ENCODE assay signal across 8 cellular contexts in genomic region chr7:26667514-26668133, GRCh38.
A peak's percentile ranks its signal among the peaks of the same experiment; 100 is the strongest.
DNase-seq lines count a peak whose midpoint lies in the region; ATAC-seq and TF ChIP-seq lines count a peak whose summit lies in the region.

No MANE protein-coding gene starts in this region.

- H3K27ac ChIP-seq in CD8-positive, alpha-beta T cell (ENCODE audit: low read depth, low read length) = no peak overlapping the region
- H3K27ac ChIP-seq in GM23338 (ENCODE audit: low read depth) = no peak overlapping the region
- no peak overlapping the region for H3K27ac ChIP-seq in brain microvascular endothelial cell

- H3K9me3 ChIP-seq in CD8-positive, alpha-beta T cell (ENCODE audit: low read length) = no peaks in the 10 kb centered on the region

- no peak overlapping the region for H3K4me3 Mint-ChIP-seq in CD8-positive, alpha-beta T cell
- no peak overlapping the region for H3K4me3 Mint-ChIP-seq in GM23338

- DNase-seq in CD8-positive, alpha-beta T cell = peak; percentile 4 to 63 (median 40)
- peak; percentile 97 for DNase-seq in GM23338 (ENCODE audit: low spot score)
- peak; percentile 96 for DNase-seq in NCI-H2029 (lab: John Stamatoyannopoulos, UW)
- peak in 4 of 5 donors; percentile 21 to 72 (median 32) for DNase-seq in T-helper 1 cell
- DNase-seq in brain microvascular endothelial cell = peak; percentile 85
- peak; percentile 92 for DNase-seq in iPS DF 19.7 (ENCODE audit: low read depth, low spot score)
- DNase-seq in smooth muscle cell of the brain vasculature (ENCODE audit: low read depth, low spot score) = peak; percentile 77

- no peak overlapping the region for H3K27ac Mint-ChIP-seq in CD8-positive, alpha-beta T cell
- H3K27ac Mint-ChIP-seq in GM23338 = peak overlapping the region; percentile 72; the same call in 1 of the 2 replicates

- H3K9me2 ChIP-seq in GM23338 (ENCODE audit: insufficient read depth) = no peaks in the 10 kb centered on the region

- no peaks in the 10 kb centered on the region for H4K20me1 ChIP-seq in GM23338 (replicated peaks; ENCODE audit: insufficient read depth)

- H3K4me2 ChIP-seq in GM23338 = no peak overlapping the region

- no peaks in the 10 kb centered on the region for H3K36me3 ChIP-seq in CD8-positive, alpha-beta T cell (ENCODE audit: insufficient read depth, low read length)
- H3K36me3 ChIP-seq in GM23338 (ENCODE audit: insufficient read depth) (no peaks in the 10 kb centered on the region), brain microvascular endothelial cell (replicated peaks) (no peaks in the 10 kb centered on the region)

- H3K27me3 ChIP-seq in CD8-positive, alpha-beta T cell (ENCODE audit: insufficient read depth, low read length) = no peaks in the 10 kb centered on the region
- H3K27me3 ChIP-seq in GM23338 (ENCODE audit: insufficient read depth) = no peaks in the 10 kb centered on the region
- peaks cover 2% of the 10 kb centered on the region for H3K27me3 ChIP-seq in brain microvascular endothelial cell (replicated peaks)

- ATAC-seq in CD8-positive, alpha-beta T cell = peak; percentile 70
- ATAC-seq in GM23338 (peak; percentile 99), GM21515 (IDR thresholded peaks at IDR 0.05; ENCODE audit: unreplicated experiment) (no peak)

- no peak overlapping the region for H3K4me3 ChIP-seq in CD8-positive, alpha-beta T cell (ENCODE audit: low read depth, low read length)
- H3K4me3 ChIP-seq in GM23338 = no peak overlapping the region
- no peak overlapping the region for H3K4me3 ChIP-seq in brain microvascular endothelial cell (ENCODE audit: low read depth, low read length)

- POLR2A ChIA-PET in CD8-positive, alpha-beta T cell (lab: Charles Lee) = interaction anchor here (0.6 kb wide), 1 partner anchor 1513 kb away, joined by 5 read pairs; no protein-coding TSS in a partner anchor

- H3K9me3 Mint-ChIP-seq in CD8-positive, alpha-beta T cell = no peaks in the 10 kb centered on the region
- H3K9me3 Mint-ChIP-seq in GM23338 = no peaks in the 10 kb centered on the region

- H2AFZ ChIP-seq in GM23338 = no peak overlapping the region

- H3F3A ChIP-seq in GM23338 (replicated peaks; ENCODE audit: low read depth) = no peaks in the 10 kb centered on the region

- H3K36me3 Mint-ChIP-seq in CD8-positive, alpha-beta T cell = no peaks in the 10 kb centered on the region
- no peaks in the 10 kb centered on the region for H3K36me3 Mint-ChIP-seq in GM23338 (ENCODE audit: low read depth)

- in situ Hi-C loops in brain microvascular endothelial cell (cut with HindIII; ENCODE audit: low pct_ligation_motif_present, low sequenced_read_pairs) = no loop called here

- intact Hi-C loops in CD8-positive, alpha-beta T cell (cut with DNase I, micrococcal nuclease) = loop anchor here (1.0 to 5.0 kb wide), 9 partner anchors 15 to 775 kb away; partner anchors contain the start of gene SNX10 (in 1 of the 2)

- peak; percentile 70 for TF ChIP-seq CTCF in CD8-positive, alpha-beta T cell (IDR thresholded peaks at IDR 0.05)
- TF ChIP-seq CTCF in GM23338 (conservative IDR thresholded peaks at IDR 0.05; ENCODE audit: low read depth in 2 of 2) (peak; percentile 97 to 98), brain microvascular endothelial cell (IDR thresholded peaks at IDR 0.05; ENCODE audit: low read depth, low read length, missing control alignments) (peak; percentile 90)

- CTCF ChIA-PET in CD8-positive, alpha-beta T cell (lab: Charles Lee) = interaction anchor here (0.6 to 7.7 kb wide), 20 partner anchors 9 to 1346 kb away, joined by 3 to 49 read pairs (median 4); no protein-coding TSS in a partner anchor

- no peaks in the 10 kb centered on the region for H3K4me1 ChIP-seq in CD8-positive, alpha-beta T cell (ENCODE audit: insufficient read depth, low read length)
- H3K4me1 ChIP-seq in GM23338 (ENCODE audit: insufficient read depth) = peaks cover 6% of the 10 kb centered on the region; the same call in 1 of the 2 replicates

- H3K4me1 Mint-ChIP-seq in CD8-positive, alpha-beta T cell (ENCODE audit: low read depth) = peaks cover 20% of the 10 kb centered on the region
- H3K4me1 Mint-ChIP-seq in GM23338 = peaks cover 13% of the 10 kb centered on the region; the same call in 2 of the 3 replicates

- H3K79me2 ChIP-seq in GM23338 (replicated peaks; ENCODE audit: insufficient read depth) = no peaks in the 10 kb centered on the region

- H3K27me3 Mint-ChIP-seq in CD8-positive, alpha-beta T cell (ENCODE audit: low read depth) = peaks cover 12% of the 10 kb centered on the region
- no peaks in the 10 kb centered on the region for H3K27me3 Mint-ChIP-seq in GM23338 (ENCODE audit: insufficient read depth, low read depth, poor library complexity)

TF ChIP-seq in GM23338, 12 proteins besides CTCF, POLR2A, EP300 and RAD21 (continues in another document):
- TF ChIP-seq ZNF462 (CRISPR knock-in tag; IDR thresholded peaks at IDR 0.05) = no peak
- no peak for TF ChIP-seq CREB1 (CRISPR knock-in tag; IDR thresholded peaks at IDR 0.05; ENCODE audit: low read depth)
- no peak for TF ChIP-seq ETS1 (IDR thresholded peaks at IDR 0.05)
- no peak for TF ChIP-seq ZNF331 (CRISPR knock-in tag; IDR thresholded peaks at IDR 0.05; ENCODE audit: low read depth)
- TF ChIP-seq JUNB (IDR thresholded peaks at IDR 0.05; ENCODE audit: unreplicated experiment) = no peak
- no peak for TF ChIP-seq EZH2 (IDR thresholded peaks at IDR 0.05; ENCODE audit: low read depth, unreplicated experiment)
- no peak for TF ChIP-seq ZNF114 (CRISPR knock-in tag; IDR thresholded peaks at IDR 0.05)
- no peak for TF ChIP-seq STAT1 (IDR thresholded peaks at IDR 0.05; ENCODE audit: unreplicated experiment)

Comparison
In these comparisons a context has a peak if more than half of its experiments do, and no peak if none do; other contexts are left out.
1. DNase-seq: peak in every context shown above with its lines; median percentile 97 in GM23338; 96 in NCI-H2029; 92 in iPS DF 19.7; 85 in brain microvascular endothelial cell; 77 in smooth muscle cell of the brain vasculature; 40 in CD8-positive, alpha-beta T cell; 32 in T-helper 1 cell.